In genomic region chr4:182842991-182843390, GRCh38 we compare ENCODE assay signal across 18 cellular contexts.
DNase-seq lines count a peak whose midpoint lies in the region; ATAC-seq and TF ChIP-seq lines count a peak whose summit lies in the region.
"Had no signal": no experiment of that assay in that cellular context is flagged by ENCODE, and none has a peak within 500 bp of the region (broad histone marks: within the 10 kb centered on the region; RNA-seq: fewer than 3 reads in every experiment).

No MANE protein-coding gene starts in this region.

- H4K20me1 ChIP-seq in GM23338 (replicated peaks; ENCODE audit: insufficient read depth): no peaks in the 10 kb centered on the region
- H4K20me1 ChIP-seq in neural progenitor cell (ENCODE audit: low read depth): no peaks in the 10 kb centered on the region
- H4K20me1 ChIP-seq: BLaER1 had no signal

- H3K4me1 ChIP-seq in GM23338 (ENCODE audit: insufficient read depth) (peaks cover 4% of the 10 kb centered on the region; the same call in 1 of the 2 replicates), neural progenitor cell (peaks cover 9% of the 10 kb centered on the region), prostate gland (replicated peaks) (no peaks in the 10 kb centered on the region)
- H3K4me1 ChIP-seq: Caco-2, HAP-1 had no signal

- H3K9me3 Mint-ChIP-seq in GM23338 (no peaks in the 10 kb centered on the region), WTC11 (0 out of 2 replicates have a peak, but pooled peaks cover 4% of the 10 kb centered on the region), neural progenitor cell (peaks cover 5% of the 10 kb centered on the region), mesothelial cell of epicardium (no peaks in the 10 kb centered on the region)
- H3K9me3 Mint-ChIP-seq: CD8-positive, alpha-beta T cell; HFFc6 had no signal

- no peak overlapping the region for H3K9ac ChIP-seq in neural progenitor cell
- H3K9ac ChIP-seq: BLaER1 had no signal

- TF ChIP-seq POLR2A in prostate gland (IDR thresholded peaks at IDR 0.05): no peak

- H3K27ac ChIP-seq in GM23338 (ENCODE audit: low read depth): peak overlapping the region; percentile 63; the same call in 1 of the 2 replicates
- no peak overlapping the region for H3K27ac ChIP-seq in neural progenitor cell
- no peak overlapping the region for H3K27ac ChIP-seq in prostate gland
- H3K27ac ChIP-seq: 22Rv1, BLaER1, C4-2B had no signal

- H3K27me3 ChIP-seq in GM23338 (ENCODE audit: insufficient read depth): no peaks in the 10 kb centered on the region
- no peaks in the 10 kb centered on the region for H3K27me3 ChIP-seq in neural progenitor cell
- H3K27me3 ChIP-seq in prostate gland (replicated peaks; ENCODE audit: insufficient read depth): no peaks in the 10 kb centered on the region
- H3K27me3 ChIP-seq: BLaER1 had no signal

- H2AFZ ChIP-seq in GM23338: peak overlapping the region; percentile 77
- peak overlapping the region; percentile 57 for H2AFZ ChIP-seq in neural progenitor cell (replicated peaks)

- H3F3A ChIP-seq in GM23338 (replicated peaks; ENCODE audit: low read depth) (no peaks in the 10 kb centered on the region), neural progenitor cell (ENCODE audit: low read depth) (no peaks in the 10 kb centered on the region)

- H3K4me3 Mint-ChIP-seq in GM23338 (no peak overlapping the region), WTC11 (no peak overlapping the region), neural progenitor cell (no peak overlapping the region), mesothelial cell of epicardium (no peak overlapping the region)
- H3K4me3 Mint-ChIP-seq: B cell; CD4-positive, CD25-positive, alpha-beta regulatory T cell; CD8-positive, alpha-beta T cell; HFFc6 had no signal

- H3K36me3 Mint-ChIP-seq in GM23338 (ENCODE audit: low read depth) (no peaks in the 10 kb centered on the region), WTC11 (no peaks in the 10 kb centered on the region), neural progenitor cell (no peaks in the 10 kb centered on the region), mesothelial cell of epicardium (no peaks in the 10 kb centered on the region)
- H3K36me3 Mint-ChIP-seq: CD4-positive, CD25-positive, alpha-beta regulatory T cell; CD8-positive, alpha-beta T cell had no signal

- H3K4me2 ChIP-seq in GM23338: no peak overlapping the region
- no peak overlapping the region for H3K4me2 ChIP-seq in neural progenitor cell
- H3K4me2 ChIP-seq: BLaER1 had no signal

- WGBS in prostate gland: 71% methylated on average over 11 of the region's 11 CpGs

- H3K27ac Mint-ChIP-seq in GM23338 (no peak overlapping the region), WTC11 (no peak overlapping the region), neural progenitor cell (no peak overlapping the region), mesothelial cell of epicardium (no peak overlapping the region)
- H3K27ac Mint-ChIP-seq: B cell; CD4-positive, CD25-positive, alpha-beta regulatory T cell; CD8-positive, alpha-beta T cell; HFFc6 had no signal

- TF ChIP-seq CTCF in GM23338 (conservative IDR thresholded peaks at IDR 0.05; ENCODE audit: low read depth in 2 of 2) (no peak), WTC11 (IDR thresholded peaks at IDR 0.05) (no peak), neural progenitor cell (IDR thresholded peaks at IDR 0.05) (no peak), mesothelial cell of epicardium (IDR thresholded peaks at IDR 0.05; ENCODE audit: unreplicated experiment) (no peak), prostate gland (IDR thresholded peaks at IDR 0.05) (no peak)

- CTCF ChIA-PET in WTC11 (lab: Charles Lee): no interaction called here

- H3K4me1 Mint-ChIP-seq in GM23338 (peaks cover 19% of the 10 kb centered on the region), WTC11 (peaks cover 17% of the 10 kb centered on the region), neural progenitor cell (peaks cover 7% of the 10 kb centered on the region), mesothelial cell of epicardium (peaks cover 38% of the 10 kb centered on the region)
- H3K4me1 Mint-ChIP-seq: B cell; CD4-positive, CD25-positive, alpha-beta regulatory T cell had no signal

- ATAC-seq in GM23338 (peak; percentile 29; the same call in 1 of the 3 replicates), WTC11 (peak; percentile 35; the same call in 1 of the 2 replicates), HG03025 (IDR thresholded peaks at IDR 0.05; ENCODE audit: low FRiP score, unreplicated experiment) (no peak)
- ATAC-seq: CD8-positive, alpha-beta T cell had no signal

- H3K4me3 ChIP-seq in GM23338 (no peak overlapping the region), neural progenitor cell (no peak overlapping the region), prostate gland (no peak overlapping the region)
- H3K4me3 ChIP-seq: BLaER1, HAP-1 had no signal

- no peaks in the 10 kb centered on the region for H3K79me2 ChIP-seq in GM23338 (replicated peaks; ENCODE audit: insufficient read depth)
- no peaks in the 10 kb centered on the region for H3K79me2 ChIP-seq in neural progenitor cell (ENCODE audit: low read depth)

- peaks cover 6% of the 10 kb centered on the region for H3K27me3 Mint-ChIP-seq in GM23338 (ENCODE audit: insufficient read depth, low read depth, poor library complexity)
- H3K27me3 Mint-ChIP-seq in WTC11 (ENCODE audit: low read depth): no peaks in the 10 kb centered on the region
- H3K27me3 Mint-ChIP-seq in neural progenitor cell (ENCODE audit: insufficient read depth, low read depth): peaks cover 6% of the 10 kb centered on the region
- H3K27me3 Mint-ChIP-seq in mesothelial cell of epicardium (ENCODE audit: low read depth): no peaks in the 10 kb centered on the region

- H3K9me3 ChIP-seq in neural progenitor cell (ENCODE audit: low read depth) (no peaks in the 10 kb centered on the region), prostate gland (no peaks in the 10 kb centered on the region)
- H3K9me3 ChIP-seq: BLaER1, Caco-2, HAP-1 had no signal

- H3K36me3 ChIP-seq in GM23338 (ENCODE audit: insufficient read depth): no peaks in the 10 kb centered on the region
- H3K36me3 ChIP-seq in neural progenitor cell: no peaks in the 10 kb centered on the region
- H3K36me3 ChIP-seq in prostate gland: no peaks in the 10 kb centered on the region
- H3K36me3 ChIP-seq: BLaER1, HAP-1 had no signal

- DNase-seq in GM23338 (ENCODE audit: low spot score) (no peak), WTC11 (ENCODE audit: low spot score) (no peak), neural progenitor cell (ENCODE audit: low spot score) (no peak), retina (peak; percentile 65), mesothelial cell of epicardium (ENCODE audit: low spot score in 2 of 2, unreplicated experiment in 2 of 2) (no peak), prostate gland (ENCODE audit: low spot score) (no peak), NCI-H1930 (lab: John Stamatoyannopoulos, UW) (no peak)
- DNase-seq: Caco-2; CD4-positive, CD25-positive, alpha-beta regulatory T cell; CD8-positive, alpha-beta T cell; DND-41; HFFc6 had no signal

- POLR2A ChIA-PET in WTC11 (lab: Charles Lee): interaction anchor here (0.6 kb wide), 1 partner anchor 12 kb away, joined by 4 read pairs; no protein-coding TSS in a partner anchor

- H3K9me2 ChIP-seq in GM23338 (ENCODE audit: insufficient read depth): no peaks in the 10 kb centered on the region

- intact Hi-C loops in prostate gland (cut with DNase I): no loop called here

TF ChIP-seq in GM23338, 12 proteins besides CTCF, POLR2A, EP300 and RAD21 (continues in another document):
- TF ChIP-seq ETS1 (IDR thresholded peaks at IDR 0.05): no peak
- TF ChIP-seq ZNF331 (CRISPR knock-in tag; IDR thresholded peaks at IDR 0.05; ENCODE audit: low read depth): no peak
- TF ChIP-seq JUNB (IDR thresholded peaks at IDR 0.05; ENCODE audit: unreplicated experiment): no peak
- TF ChIP-seq POLR2AphosphoS5 (IDR thresholded peaks at IDR 0.05; ENCODE audit: low read depth): no peak
- TF ChIP-seq EZH2phosphoT487 (IDR thresholded peaks at IDR 0.05; ENCODE audit: unreplicated experiment): no peak

TF ChIP-seq in WTC11, 78 proteins besides CTCF, POLR2A, EP300 and RAD21 (continues in another document):
- TF ChIP-seq AR (CRISPR knock-in tag; IDR thresholded peaks at IDR 0.05) (no peak), E2F4 (CRISPR knock-in tag; IDR thresholded peaks at IDR 0.05; ENCODE audit: borderline replicate concordance, low read depth) (no peak), ZNF121 (CRISPR knock-in tag; IDR thresholded peaks at IDR 0.05) (no peak), NFATC4 (CRISPR knock-in tag; IDR thresholded peaks at IDR 0.05) (no peak)
